Comparison of ENCODE assay signal across 8 cellular contexts in genomic region chr12:42145197-42145549, GRCh38. TPM values are rescaled to one million over a fixed set of nuclear protein-coding genes. Genes with fewer than 3 reads are reported as not detected.
A peak's percentile ranks its signal among the peaks of the same experiment; 100 is the strongest.
DNase-seq lines count a peak whose midpoint lies in the region; ATAC-seq and TF ChIP-seq lines count a peak whose summit lies in the region.

No MANE protein-coding gene starts in this region.

- H3K4me1 ChIP-seq in SJSA1 (replicated peaks), result peaks cover 18% of the 10 kb centered on the region
- H3K4me1 ChIP-seq in rectal smooth muscle tissue (ENCODE audit: control insufficient read depth, insufficient read depth, low read length), result peaks cover 14% of the 10 kb centered on the region

- H3K27me3 ChIP-seq in SJSA1 (replicated peaks), result no peaks in the 10 kb centered on the region
- H3K27me3 ChIP-seq in rectal smooth muscle tissue (ENCODE audit: control insufficient read depth, insufficient read depth, low read length), result no peaks in the 10 kb centered on the region

- DNase-seq in SJSA1 (ENCODE audit: low read depth in 1 of 2, low spot score in 2 of 2), result no peak
- DNase-seq in fibroblast of pulmonary artery (ENCODE audit: low read depth), result no peak
- DNase-seq in germinal center (ENCODE audit: low spot score), result no peak
- DNase-seq in AG20443 (ENCODE audit: low spot score), result no peak
- DNase-seq in DMS79 (lab: John Stamatoyannopoulos, UW), result no peak

- H3K27ac ChIP-seq in 22Rv1 (peak overlapping the region; percentile 94), SJSA1 (no peak overlapping the region), rectal smooth muscle tissue (ENCODE audit: low read depth, low read length) (peak overlapping the region; percentile 63)

- no peak for TF ChIP-seq CTCF in 22Rv1 (IDR thresholded peaks at IDR 0.05)
- TF ChIP-seq CTCF in fibroblast of pulmonary artery (IDR thresholded peaks at IDR 0.05; ENCODE audit: low read length, missing control alignments), result no peak

- H3K9ac ChIP-seq in rectal smooth muscle tissue (ENCODE audit: low read length), result no peak overlapping the region

- H3K36me3 ChIP-seq in SJSA1 (peaks cover 5% of the 10 kb centered on the region; the same call in 1 of the 2 replicates), rectal smooth muscle tissue (ENCODE audit: control insufficient read depth, insufficient read depth, low read length) (no peaks in the 10 kb centered on the region)

- H3K9me3 ChIP-seq in SJSA1 (replicated peaks), result no peaks in the 10 kb centered on the region

- peak overlapping the region; percentile 95 for H3K4me3 ChIP-seq in SJSA1
- peak overlapping the region; percentile 67 for H3K4me3 ChIP-seq in fibroblast of pulmonary artery (replicated peaks; ENCODE audit: low read depth, low read length)
- H3K4me3 ChIP-seq in rectal smooth muscle tissue (ENCODE audit: low read length), result peak overlapping the region; percentile 78

- ATAC-seq in GM19438 (IDR thresholded peaks at IDR 0.05; ENCODE audit: low read depth, unreplicated experiment), result peak; percentile 1

RNA-seq across cellular contexts. Expression of gene GXYLT1, which starts 0.5 kb away (rescaled TPM):
- 18.3 and 24.3 TPM in 2 replicates for total RNA-seq in SJSA1 (2014; rRNA removed; shearing (Covaris generic))
